ENCODE assay signal across 9 cellular contexts in genomic region chr13:41588899-41589298, GRCh38.
DNase-seq lines count a peak whose midpoint lies in the region; ATAC-seq and TF ChIP-seq lines count a peak whose summit lies in the region.
"Had no signal": no experiment of that assay in that cellular context is flagged by ENCODE, and none has a peak within 500 bp of the region (broad histone marks: within the 10 kb centered on the region; RNA-seq: fewer than 3 reads in every experiment).

No MANE protein-coding gene starts in this region.

- H3K27ac ChIP-seq in Karpas-422 (ENCODE audit: low read length) (peak overlapping the region; percentile 78; the same call in 1 of the 2 replicates), testis (no peak overlapping the region), transverse colon (no peak overlapping the region)
- H3K27ac ChIP-seq: heart left ventricle had no signal

- no peaks in the 10 kb centered on the region for H3K9me3 Mint-ChIP-seq in activated T-helper 17 cell treated with anti-CD3 and anti-CD28 coated beads, Interleukin-2, amount 50 U/mL, for 72 hours

- no peaks in the 10 kb centered on the region for H3K9me3 ChIP-seq in Karpas-422 (ENCODE audit: low read length)
- H3K9me3 ChIP-seq in testis, result no peaks in the 10 kb centered on the region
- H3K9me3 ChIP-seq in transverse colon, result no peaks in the 10 kb centered on the region
- H3K9me3 ChIP-seq: heart left ventricle had no signal

- TF ChIP-seq EP300 in transverse colon (IDR thresholded peaks at IDR 0.05; ENCODE audit: low read depth), result no peak

- in situ Hi-C loops in transverse colon (cut with MboI; ENCODE audit: low pct_ligation_motif_present in 1 of 4, low pct_unique_long_range_greater_than_20kb in 1 of 4, low sequenced_read_pairs in 3 of 4), result no loop called here

- TF ChIP-seq CTCF in AG10803 (conservative IDR thresholded peaks at IDR 0.05; ENCODE audit: low read length), result no peak
- no peak for TF ChIP-seq CTCF in testis (IDR thresholded peaks at IDR 0.05)
- no peak for TF ChIP-seq CTCF in transverse colon (IDR thresholded peaks at IDR 0.05)

- H3K9ac ChIP-seq in Karpas-422 (ENCODE audit: low read length), result no peak overlapping the region

- intact Hi-C loops in testis (cut with DNase I; ENCODE audit: low total_unique reads), result no loop called here
- intact Hi-C loops in transverse colon (cut with DNase I; ENCODE audit: low total_unique reads), result no loop called here

- H3K27me3 Mint-ChIP-seq in activated T-helper 17 cell treated with anti-CD3 and anti-CD28 coated beads, Interleukin-2, amount 50 U/mL, for 72 hours, result no peaks in the 10 kb centered on the region

- H3K9me2 ChIP-seq in Karpas-422 (replicated peaks; ENCODE audit: insufficient read depth, low read length), result no peaks in the 10 kb centered on the region

- H3K36me3 ChIP-seq in Karpas-422 (ENCODE audit: insufficient read depth, low read length) (no peaks in the 10 kb centered on the region), testis (ENCODE audit: low read depth, missing control alignments) (no peaks in the 10 kb centered on the region), transverse colon (peaks cover 0 to 3% (median 0%) of the 10 kb centered on the region in 4 donors)

- peak; percentile 97 for ATAC-seq in activated T-helper 17 cell treated with anti-CD3 and anti-CD28 coated beads, Interleukin-2, amount 50 U/mL, for 72 hours (replicated peaks)
- ATAC-seq in GM19455 (IDR thresholded peaks at IDR 0.05; ENCODE audit: unreplicated experiment) (no peak), GM21381 (IDR thresholded peaks at IDR 0.05; ENCODE audit: unreplicated experiment) (no peak)
- ATAC-seq: heart left ventricle had no signal

- peak overlapping the region; percentile 80 for H3K27ac Mint-ChIP-seq in activated T-helper 17 cell treated with anti-CD3 and anti-CD28 coated beads, Interleukin-2, amount 50 U/mL, for 72 hours

- H4K20me1 ChIP-seq in Karpas-422 (ENCODE audit: insufficient read depth, low read depth, low read length), result no peaks in the 10 kb centered on the region

- no peaks in the 10 kb centered on the region for H3K79me2 ChIP-seq in Karpas-422 (ENCODE audit: low read length)

- peaks cover 5% of the 10 kb centered on the region for H3K4me1 Mint-ChIP-seq in activated T-helper 17 cell treated with anti-CD3 and anti-CD28 coated beads, Interleukin-2, amount 50 U/mL, for 72 hours

- H3K27me3 ChIP-seq in Karpas-422 (ENCODE audit: low read length), result no peaks in the 10 kb centered on the region
- H3K27me3 ChIP-seq in testis, result no peaks in the 10 kb centered on the region
- H3K27me3 ChIP-seq in transverse colon, result no peaks in the 10 kb centered on the region
- H3K27me3 ChIP-seq: heart left ventricle had no signal

- WGBS in testis, 2 donors, result 85 to 92% methylated on average over 2 of the region's 2 CpGs
- 83 to 84% methylated on average over 2 of the region's 2 CpGs for WGBS in transverse colon (ENCODE audit: low coverage in 1 of 2), 2 donors

- H3K36me3 Mint-ChIP-seq in activated T-helper 17 cell treated with anti-CD3 and anti-CD28 coated beads, Interleukin-2, amount 50 U/mL, for 72 hours (ENCODE audit: low read depth), result peaks cover 25% of the 10 kb centered on the region

- H3K4me2 ChIP-seq in Karpas-422 (ENCODE audit: low read depth, low read length, poor library complexity, severe bottlenecking), result no peak overlapping the region

- H3K4me1 ChIP-seq in Karpas-422 (ENCODE audit: low read length), result peaks cover 18% of the 10 kb centered on the region
- peaks cover 14% of the 10 kb centered on the region for H3K4me1 ChIP-seq in testis
- no peaks in the 10 kb centered on the region for H3K4me1 ChIP-seq in transverse colon

- TF ChIP-seq POLR2A in testis (IDR thresholded peaks at IDR 0.05) (no peak), transverse colon (IDR thresholded peaks at IDR 0.05) (no peak)

- no peak overlapping the region for H2AFZ ChIP-seq in Karpas-422 (ENCODE audit: low read length)

- H3K4me3 ChIP-seq in AG10803 (ENCODE audit: low read length), result no peak overlapping the region
- H3K4me3 ChIP-seq in Karpas-422 (ENCODE audit: low read length), result no peak overlapping the region
- no peak overlapping the region for H3K4me3 ChIP-seq in testis
- no peak overlapping the region for H3K4me3 ChIP-seq in transverse colon
- H3K4me3 ChIP-seq: heart left ventricle had no signal

- peak; percentile 95 for DNase-seq in AG10803 (ENCODE audit: low read depth)
- DNase-seq in Karpas-422, result no peak
- peak; percentile 96 for DNase-seq in kidney tubule cell (ENCODE audit: low spot score)
- DNase-seq in testis, result no peak
- no peak for DNase-seq in transverse colon
- DNase-seq: heart left ventricle had no signal

- H3K4me3 Mint-ChIP-seq in activated T-helper 17 cell treated with anti-CD3 and anti-CD28 coated beads, Interleukin-2, amount 50 U/mL, for 72 hours, result peak overlapping the region; percentile 11

Comparison
In these comparisons a context has a peak if more than half of its experiments do, and no peak if none do; other contexts are left out.
1. DNase-seq: peak in AG10803 (single experiment) and kidney tubule cell (single experiment); none in Karpas-422 (single experiment), testis (single experiment) and transverse colon (single experiment).